ENCODE assay signal across 16 cellular contexts in genomic region chrX:122046226-122046625, GRCh38.
A peak's percentile ranks its signal among the peaks of the same experiment; 100 is the strongest.
DNase-seq lines count a peak whose midpoint lies in the region; TF ChIP-seq lines count a peak whose summit lies in the region.
"Had no signal": no experiment of that assay in that cellular context is flagged by ENCODE, and none has a peak within 500 bp of the region (broad histone marks: within the 10 kb centered on the region; RNA-seq: fewer than 3 reads in every experiment).

No MANE protein-coding gene starts in this region.

- no peak overlapping the region for H3K4me3 ChIP-seq in HL-60 (replicated peaks; ENCODE audit: insufficient read depth, low read length)
- H3K4me3 ChIP-seq in fibroblast of mammary gland (ENCODE audit: control insufficient read depth, low read depth, low read length), result no peak overlapping the region
- H3K4me3 ChIP-seq: K562 had no signal

- TF ChIP-seq CTCF in HL-60 (IDR thresholded peaks at IDR 0.05; ENCODE audit: insufficient read depth, low read length), result no peak
- no peak for TF ChIP-seq CTCF in fibroblast of mammary gland (conservative IDR thresholded peaks at IDR 0.05; ENCODE audit: control insufficient read depth, insufficient read depth, low read depth, low read length)

- no peaks in the 10 kb centered on the region for H3K27me3 ChIP-seq in HL-60 (ENCODE audit: insufficient read depth, poor library complexity, severe bottlenecking)
- H3K27me3 ChIP-seq: BE2C had no signal

- DNase-seq in DMS153 treated with DMSO at 0.1 percent for 48 hours (lab: John Stamatoyannopoulos, UW; ENCODE audit: unreplicated experiment), result peak; percentile 3
- DNase-seq in HL-60 (ENCODE audit: low read depth in 1 of 2, low spot score in 1 of 2), result peak; percentile 3 to 18
- DNase-seq in T1000 (lab: John Stamatoyannopoulos, UW), result peak; percentile 1
- DNase-seq in fibroblast of mammary gland (ENCODE audit: low read depth), result peak; percentile 25
- no peak for DNase-seq in NCI-H345 treated with DMSO at 0.1 percent for 48 hours (lab: John Stamatoyannopoulos, UW; ENCODE audit: unreplicated experiment)
- no peak for DNase-seq in NCI-H226
- no peak for DNase-seq in SW480 (ENCODE audit: low spot score)
- DNase-seq: BE2C; CD4-positive, alpha-beta memory T cell; HCEC 1CT; NCI-H1105 treated with DMSO at 0.1 percent for 48 hours; NCI-H187; NCI-H526 treated with DMSO at 0.1 percent for 48 hours; SHP77; T-helper 2 cell had no signal

- H3K27ac ChIP-seq in HL-60 (replicated peaks), result no peak overlapping the region

Comparison
In these comparisons a context has a peak if more than half of its experiments do, and no peak if none do; other contexts are left out.
1. DNase-seq: peak in DMS153 treated with DMSO at 0.1 percent for 48 hours (single experiment), HL-60 (2 of 2), T1000 (single experiment) and fibroblast of mammary gland (single experiment); none in NCI-H345 treated with DMSO at 0.1 percent for 48 hours (single experiment), NCI-H226 (single experiment) and SW480 (single experiment).